In the genomic region with DNA sequence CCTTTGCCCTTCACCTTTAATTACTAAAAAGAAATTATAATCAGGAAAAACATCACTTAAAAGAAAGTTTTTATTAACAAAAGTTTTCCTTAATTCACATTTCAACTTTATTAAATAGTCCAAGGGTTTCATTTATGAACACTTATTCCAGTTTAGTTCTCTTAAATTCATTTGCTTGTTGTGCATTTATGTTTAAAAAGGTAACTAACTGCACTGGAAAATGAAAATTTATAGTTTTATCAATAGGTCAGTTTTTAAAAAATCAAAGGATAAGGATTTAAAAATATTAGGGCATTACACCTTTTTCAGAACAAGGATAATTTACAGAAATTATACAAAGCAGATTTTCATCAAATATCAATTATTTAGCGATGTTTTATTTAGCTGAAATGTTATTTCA, we compare ENCODE assay signal across 9 cellular contexts. TPM values are rescaled to one million over a fixed set of nuclear protein-coding genes. Genes with fewer than 3 reads are reported as not detected.
DNase-seq lines count a peak whose midpoint lies in the region; ATAC-seq and TF ChIP-seq lines count a peak whose summit lies in the region.
"Had no signal": no experiment of that assay in that cellular context is flagged by ENCODE, and none has a peak within 500 bp of the region (broad histone marks: within the 10 kb centered on the region; RNA-seq: fewer than 3 reads in every experiment).

No MANE protein-coding gene starts in this region.

- intact Hi-C loops in CD8-positive, alpha-beta T cell (cut with DNase I, micrococcal nuclease): loop anchor here (2.0 to 10.0 kb wide), 4 partner anchors 134 to 798 kb away; a partner anchor contains a TSS

- no CpG with 5 or more reads among the region's 1 CpG for WGBS in neuronal stem cell (ENCODE audit: extremely low coverage in 2 of 2, insufficient read length in 2 of 2, insufficient replicate concordance in 1 of 2), 2 donors

- peak overlapping the region; percentile 92 for H2AFZ ChIP-seq in neuronal stem cell (ENCODE audit: low read length)

- ATAC-seq in CD8-positive, alpha-beta T cell: no peak
- ATAC-seq in effector memory CD8-positive, alpha-beta T cell (replicated peaks): no peak
- ATAC-seq in GM21723 (IDR thresholded peaks at IDR 0.05; ENCODE audit: unreplicated experiment) (no peak), HG02870 (IDR thresholded peaks at IDR 0.05; ENCODE audit: unreplicated experiment) (no peak)

- H3K27me3 Mint-ChIP-seq in CD8-positive, alpha-beta T cell (ENCODE audit: low read depth): no peaks in the 10 kb centered on the region
- no peaks in the 10 kb centered on the region for H3K27me3 Mint-ChIP-seq in effector memory CD8-positive, alpha-beta T cell

- H3K9ac ChIP-seq in NT2/D1 (ENCODE audit: insufficient read length, low read depth) (peak overlapping the region; percentile 65), neuronal stem cell (ENCODE audit: low read depth, low read length, poor library complexity) (no peak overlapping the region)

- peak overlapping the region; percentile 65 for H3K27ac ChIP-seq in CD8-positive, alpha-beta T cell (ENCODE audit: low read depth, low read length)
- no peak overlapping the region for H3K27ac ChIP-seq in neuronal stem cell (replicated peaks; ENCODE audit: low read length)

- no peak overlapping the region for H3K18ac ChIP-seq in neuronal stem cell (ENCODE audit: low read length)

- no peak overlapping the region for H3K4ac ChIP-seq in neuronal stem cell (ENCODE audit: low read length)

- H3K27ac Mint-ChIP-seq in CD8-positive, alpha-beta T cell: peak overlapping the region; percentile 95
- peak overlapping the region; percentile 92 for H3K27ac Mint-ChIP-seq in effector memory CD8-positive, alpha-beta T cell

- no peak overlapping the region for H4K91ac ChIP-seq in neuronal stem cell (ENCODE audit: low read depth, low read length, poor library complexity)

- H2AK5ac ChIP-seq in neuronal stem cell (ENCODE audit: low read depth, low read length): no peak overlapping the region

- peaks cover 47% of the 10 kb centered on the region for H3K4me1 ChIP-seq in CD8-positive, alpha-beta T cell (ENCODE audit: insufficient read depth, low read length)
- H3K4me1 ChIP-seq in NT2/D1 (ENCODE audit: insufficient read depth, insufficient read length) (no peaks in the 10 kb centered on the region), neuronal stem cell (ENCODE audit: control insufficient read depth in 2 of 2, insufficient read depth in 1 of 2, low read depth in 1 of 2, low read length in 2 of 2) (peaks cover 4 to 43% of the 10 kb centered on the region in 2 donors)

- H3K36me3 Mint-ChIP-seq in CD8-positive, alpha-beta T cell: peaks cover 73% of the 10 kb centered on the region
- peaks cover 84% of the 10 kb centered on the region for H3K36me3 Mint-ChIP-seq in effector memory CD8-positive, alpha-beta T cell (ENCODE audit: insufficient read depth)

- H3K4me3 Mint-ChIP-seq in CD8-positive, alpha-beta T cell: peak overlapping the region; percentile 87
- peak overlapping the region; percentile 90 to 92 for H3K4me3 Mint-ChIP-seq in effector memory CD8-positive, alpha-beta T cell

- no peak overlapping the region for H3K14ac ChIP-seq in neuronal stem cell (ENCODE audit: low read length)

- peak overlapping the region; percentile 89 for H3K4me3 ChIP-seq in CD8-positive, alpha-beta T cell (ENCODE audit: low read depth, low read length)
- peak overlapping the region; percentile 41 for H3K4me3 ChIP-seq in NT2/D1 (ENCODE audit: insufficient read length, low read depth)
- peak overlapping the region in 1 of 2 donors; percentile 81 for H3K4me3 ChIP-seq in neuronal stem cell (ENCODE audit: low read length in 2 of 2)

- no peak for DNase-seq in CD8-positive, alpha-beta T cell
- no peak for DNase-seq in NT2/D1 (ENCODE audit: low read depth, low spot score)
- no peak for DNase-seq in effector memory CD8-positive, alpha-beta T cell
- DNase-seq in neuronal stem cell (ENCODE audit: low spot score): no peak
- no peak for DNase-seq in NCI-H510A (lab: John Stamatoyannopoulos, UW)
- DNase-seq in stimulated activated CD4-positive, alpha-beta T cell treated with anti-CD3 and anti-CD28 coated beads, Interleukin-12 subunit alpha, Interleukin-12 subunit beta, amount 100 ng/mL, for 4 hours: no peak
- DNase-seq: activated CD4-positive, alpha-beta T cell treated with anti-CD3 and anti-CD28 coated beads, Interleukin-2, amount 50 U/mL, for 48 hours had no signal

- no peaks in the 10 kb centered on the region for H3K27me3 ChIP-seq in CD8-positive, alpha-beta T cell (ENCODE audit: insufficient read depth, low read length)
- H3K27me3 ChIP-seq in NT2/D1 (ENCODE audit: insufficient read depth, insufficient read length) (peaks cover 27% of the 10 kb centered on the region), neuronal stem cell (ENCODE audit: control insufficient read depth in 3 of 3, insufficient read depth in 3 of 3, low read depth in 1 of 3, low read length in 3 of 3) (no peaks in the 10 kb centered on the region)

- no peak overlapping the region for H2BK5ac ChIP-seq in neuronal stem cell (ENCODE audit: low read length)

- CTCF ChIA-PET in CD8-positive, alpha-beta T cell (lab: Charles Lee): interaction anchor here (0.9 to 1.2 kb wide), 2 partner anchors 15 to 54 kb away, joined by 3 read pairs; no protein-coding TSS in a partner anchor

- H2BK12ac ChIP-seq in neuronal stem cell (ENCODE audit: low read length): no peak overlapping the region

- H2BK15ac ChIP-seq in neuronal stem cell (ENCODE audit: low read length): no peak overlapping the region

- H3K36me3 ChIP-seq in CD8-positive, alpha-beta T cell (ENCODE audit: insufficient read depth, low read length): peaks cover 27% of the 10 kb centered on the region
- H3K36me3 ChIP-seq in NT2/D1 (ENCODE audit: insufficient read depth, insufficient read length, low read length): peaks cover 78% of the 10 kb centered on the region
- peaks cover 17 to 73% of the 10 kb centered on the region in 2 donors for H3K36me3 ChIP-seq in neuronal stem cell (replicated peaks in 1 of 2; ENCODE audit: control insufficient read depth in 2 of 2, insufficient read depth in 2 of 2, low read length in 2 of 2)

- no peaks in the 10 kb centered on the region for H3K9me3 Mint-ChIP-seq in CD8-positive, alpha-beta T cell
- H3K9me3 Mint-ChIP-seq in effector memory CD8-positive, alpha-beta T cell: no peaks in the 10 kb centered on the region

- H4K8ac ChIP-seq in neuronal stem cell (ENCODE audit: low read depth, low read length): no peak overlapping the region

- POLR2A ChIA-PET in CD8-positive, alpha-beta T cell (lab: Charles Lee): interaction anchor here (0.9 to 3.4 kb wide), 13 partner anchors 9 to 189 kb away, joined by 3 to 46 read pairs (median 6); a partner anchor contains a TSS

- TF ChIP-seq CTCF in CD8-positive, alpha-beta T cell (IDR thresholded peaks at IDR 0.05): no peak

- H3K9me3 ChIP-seq in CD8-positive, alpha-beta T cell (ENCODE audit: low read length): no peaks in the 10 kb centered on the region
- H3K9me3 ChIP-seq in NT2/D1 (ENCODE audit: insufficient read depth, low read length) (no peaks in the 10 kb centered on the region), neuronal stem cell (replicated peaks in 1 of 2; ENCODE audit: control insufficient read depth in 2 of 2, insufficient read depth in 1 of 2, low read depth in 1 of 2, low read length in 2 of 2) (no peaks in the 10 kb centered on the region)

- H3K79me1 ChIP-seq in neuronal stem cell (ENCODE audit: low read depth, low read length): peaks cover 4% of the 10 kb centered on the region

- peaks cover 57% of the 10 kb centered on the region for H3K4me1 Mint-ChIP-seq in CD8-positive, alpha-beta T cell (ENCODE audit: low read depth)
- H3K4me1 Mint-ChIP-seq in effector memory CD8-positive, alpha-beta T cell (ENCODE audit: low read depth in 2 of 2): peaks cover 25 to 37% of the 10 kb centered on the region in 2 donors

- H3K4me2 ChIP-seq in neuronal stem cell (ENCODE audit: insufficient read depth, low read length, poor library complexity, severe bottlenecking): no peak overlapping the region

- no peak overlapping the region for H2BK120ac ChIP-seq in neuronal stem cell (ENCODE audit: low read depth, low read length)

- H3K23ac ChIP-seq in neuronal stem cell (ENCODE audit: low read depth, low read length, poor library complexity): no peak overlapping the region

RNA-seq across cellular contexts. Expression of a gene that starts 1.0 kb away (rescaled TPM):
- 10 to 100 TPM; 50.4 to 52.2 TPM for total RNA-seq in CD8-positive, alpha-beta T cell
- 74.0 TPM for polyA plus RNA-seq in neuronal stem cell (2013, experiment 1 of 2)
- 75.8 TPM for polyA plus RNA-seq in neuronal stem cell (2013, experiment 2 of 2)

RNA-seq across cellular contexts. Expression of a gene that starts 9.5 kb away (rescaled TPM):
- total RNA-seq in CD8-positive, alpha-beta T cell: 10 to 100 TPM; 73.4 to 75.5 TPM
- polyA plus RNA-seq in neuronal stem cell (2013, experiment 1 of 2): 21.2 TPM
- 21.3 TPM for polyA plus RNA-seq in neuronal stem cell (2013, experiment 2 of 2)

RNA-seq across cellular contexts. Expression of a gene that starts 13.9 kb away (rescaled TPM):
- total RNA-seq in CD8-positive, alpha-beta T cell: not detected
- not detected for polyA plus RNA-seq in neuronal stem cell (2013, experiment 1 of 2)
- polyA plus RNA-seq in neuronal stem cell (2013, experiment 2 of 2): not detected

RNA-seq across cellular contexts. Expression of a gene that starts 26.0 kb away (rescaled TPM):
- 1 to 10 TPM; 5.1 to 7.0 TPM for total RNA-seq in CD8-positive, alpha-beta T cell
- 32.2 TPM for polyA plus RNA-seq in neuronal stem cell (2013, experiment 1 of 2)
- polyA plus RNA-seq in neuronal stem cell (2013, experiment 2 of 2): 31.5 TPM

RNA-seq across cellular contexts. Expression of a gene that starts 52.0 kb away (rescaled TPM):
- total RNA-seq in CD8-positive, alpha-beta T cell: 100 to 1,000 TPM; 101 to 113 TPM
- polyA plus RNA-seq in neuronal stem cell (2013, experiment 1 of 2): 55.6 TPM
- polyA plus RNA-seq in neuronal stem cell (2013, experiment 2 of 2): 57.2 TPM
